ENCODE assay signal across 1 cellular context in genomic region chr7:151015967-151016366, GRCh38.
TF ChIP-seq lines count a peak whose summit lies in the region.

No MANE protein-coding gene starts in this region.

TF ChIP-seq in H1, 55 proteins besides CTCF, POLR2A, EP300 and RAD21:
- TF ChIP-seq HDAC6 (IDR thresholded peaks at IDR 0.05; ENCODE audit: low read depth, low read length) (no peak), SP2 (IDR thresholded peaks at IDR 0.05; ENCODE audit: low read length) (no peak)
